ENCODE assay signal across 10 cellular contexts in the genomic region with DNA sequence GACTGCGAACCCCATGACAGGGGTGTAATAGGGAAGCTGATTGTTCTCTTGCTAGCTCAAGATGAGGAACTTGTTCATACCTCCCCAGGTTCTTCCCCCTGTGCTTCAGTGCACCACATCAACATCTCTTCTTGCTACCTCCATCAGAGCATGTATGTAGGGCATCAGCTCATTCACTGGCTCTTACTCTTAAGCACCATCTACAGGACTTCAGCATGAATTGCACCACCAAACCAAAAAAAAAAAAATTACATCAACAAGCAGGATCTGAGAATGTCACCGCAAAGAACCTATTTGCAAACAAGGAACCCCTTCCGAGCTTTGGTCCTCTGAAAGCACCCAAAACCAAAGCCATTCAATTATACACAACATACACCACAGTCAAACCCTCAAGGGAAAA.
A peak's percentile ranks its signal among the peaks of the same experiment; 100 is the strongest.
DNase-seq lines count a peak whose midpoint lies in the region; ATAC-seq and TF ChIP-seq lines count a peak whose summit lies in the region.
"Had no signal": no experiment of that assay in that cellular context is flagged by ENCODE, and none has a peak within 500 bp of the region (broad histone marks: within the 10 kb centered on the region; RNA-seq: fewer than 3 reads in every experiment).

No MANE protein-coding gene starts in this region.

- no peaks in the 10 kb centered on the region for H3K79me2 ChIP-seq in neural progenitor cell (ENCODE audit: low read depth)

- H3K36me3 Mint-ChIP-seq in neural progenitor cell = no peaks in the 10 kb centered on the region

- ATAC-seq in left lung = no peak
- ATAC-seq: activated T-cell treated with anti-CD3 and anti-CD28 coated beads, Interleukin-2, amount 50 U/mL, for 4 hours had no signal

- no peak overlapping the region for H3K4me2 ChIP-seq in neural progenitor cell

- intact Hi-C loops in left lung (cut with DNase I) = no loop called here

- no peaks in the 10 kb centered on the region for H3K27me3 ChIP-seq in neural progenitor cell
- no peaks in the 10 kb centered on the region for H3K27me3 ChIP-seq in left lung

- H3K4me1 ChIP-seq in neural progenitor cell (no peaks in the 10 kb centered on the region), left lung (no peaks in the 10 kb centered on the region)

- H4K20me1 ChIP-seq in neural progenitor cell (ENCODE audit: low read depth) = no peaks in the 10 kb centered on the region

- no peaks in the 10 kb centered on the region for H3K27me3 Mint-ChIP-seq in neural progenitor cell (ENCODE audit: insufficient read depth, low read depth)

- H3K27ac ChIP-seq in neural progenitor cell (no peak overlapping the region), left lung (no peak overlapping the region)

- in situ Hi-C loops in T47D (cut with HindIII; ENCODE audit: low pct_unique_long_range_greater_than_20kb, low sequenced_read_pairs) = no loop called here

- DNase-seq in NCI-H2171 treated with DMSO at 0.1 percent for 48 hours (lab: John Stamatoyannopoulos, UW) (peak; percentile 3), NCI-H2171 (lab: John Stamatoyannopoulos, UW) (no peak), T47D (ENCODE audit: low read depth in 1 of 2, low spot score in 1 of 2) (peak; percentile 12 to 66), neural progenitor cell (ENCODE audit: low spot score) (peak; percentile 22), amygdala (lab: John Stamatoyannopoulos, UW) (no peak), superior temporal gyrus (ENCODE audit: extremely low spot score) (no peak), left lung (no peak)
- DNase-seq: activated T-cell treated with anti-CD3 and anti-CD28 coated beads, Interleukin-2, amount 50 U/mL, for 4 hours; NCI-H2227 treated with DMSO at 0.1 percent for 48 hours had no signal

- H3K4me3 Mint-ChIP-seq in neural progenitor cell = no peak overlapping the region
- H3K4me3 Mint-ChIP-seq: activated T-cell treated with anti-CD3 and anti-CD28 coated beads, Interleukin-2, amount 50 U/mL, for 4 hours had no signal

- H3K9me3 ChIP-seq in neural progenitor cell (ENCODE audit: low read depth) (no peaks in the 10 kb centered on the region), left lung (peaks cover 0 to 29% of the 10 kb centered on the region in 2 donors)

- H2AFZ ChIP-seq in neural progenitor cell (replicated peaks) = no peak overlapping the region

- H3K36me3 ChIP-seq in neural progenitor cell (no peaks in the 10 kb centered on the region), left lung (no peaks in the 10 kb centered on the region)

- H3K9me3 Mint-ChIP-seq in neural progenitor cell = peaks cover 23% of the 10 kb centered on the region

- no peaks in the 10 kb centered on the region for H3F3A ChIP-seq in neural progenitor cell (ENCODE audit: low read depth)

- no peak overlapping the region for H3K27ac Mint-ChIP-seq in neural progenitor cell

- H3K4me3 ChIP-seq in neural progenitor cell (no peak overlapping the region), left lung (no peak overlapping the region)

- no peak overlapping the region for H3K9ac ChIP-seq in neural progenitor cell

- TF ChIP-seq CTCF in LNCAP (IDR thresholded peaks at IDR 0.05) = peak; percentile 53; the same call in 1 of the 2 replicates
- TF ChIP-seq CTCF in neural progenitor cell (IDR thresholded peaks at IDR 0.05) = peak; percentile 56
- no peak for TF ChIP-seq CTCF in left lung (IDR thresholded peaks at IDR 0.05)

- no peaks in the 10 kb centered on the region for H3K4me1 Mint-ChIP-seq in neural progenitor cell

Comparison
In these comparisons a context has a peak if more than half of its experiments do, and no peak if none do; other contexts are left out.
1. DNase-seq: peak in NCI-H2171 treated with DMSO at 0.1 percent for 48 hours (single experiment), T47D (2 of 2) and neural progenitor cell (single experiment); none in NCI-H2171 (single experiment), amygdala (0 of 56), superior temporal gyrus (single experiment) and left lung (0 of 2).
2. CTCF ChIP-seq: peak in LNCAP (single experiment) and neural progenitor cell (single experiment); none in left lung (0 of 2).